In genomic region chr1:44151332-44151731, GRCh38 we compare ENCODE assay signal across 22 cellular contexts. TPM values are rescaled to one million over a fixed set of nuclear protein-coding genes. Genes with fewer than 3 reads are reported as not detected.
DNase-seq lines count a peak whose midpoint lies in the region; ATAC-seq, FAIRE-seq and TF ChIP-seq lines count a peak whose summit lies in the region.
"Had no signal": no experiment of that assay in that cellular context is flagged by ENCODE, and none has a peak within 500 bp of the region (broad histone marks: within the 10 kb centered on the region; RNA-seq: fewer than 3 reads in every experiment).

No MANE protein-coding gene starts in this region.

- peaks cover 14% of the 10 kb centered on the region for H3K27me3 Mint-ChIP-seq in activated CD4-positive, alpha-beta T cell treated with anti-CD3 and anti-CD28 coated beads, Interleukin-2, amount 10 ng/mL, durations not matched to agents 7 days and 5 days
- peaks cover 3% of the 10 kb centered on the region for H3K27me3 Mint-ChIP-seq in activated naive CD8-positive, alpha-beta T cell
- peaks cover 19% of the 10 kb centered on the region for H3K27me3 Mint-ChIP-seq in activated naive CD8-positive, alpha-beta T cell treated with anti-CD3 and anti-CD28 coated beads for 36 hours
- H3K27me3 Mint-ChIP-seq in astrocyte (ENCODE audit: low read depth, unreplicated experiment) = no peaks in the 10 kb centered on the region

- POLR2A ChIA-PET in activated CD4-positive, alpha-beta T cell treated with anti-CD3 and anti-CD28 coated beads, Interleukin-2, amount 10 ng/mL, durations not matched to agents 7 days and 5 days (lab: Charles Lee) = no interaction called here

- DNase-seq in activated CD4-positive, alpha-beta T cell treated with anti-CD3 and anti-CD28 coated beads for 48 hours = peak; percentile 12
- DNase-seq in activated CD4-positive, alpha-beta T cell treated with anti-CD3 and anti-CD28 coated beads, Interleukin-2, amount 10 ng/mL, durations not matched to agents 7 days and 5 days = no peak
- DNase-seq in activated naive CD8-positive, alpha-beta T cell treated with anti-CD3 and anti-CD28 coated beads for 36 hours = no peak
- DNase-seq in GM19239 (ENCODE audit: insufficient read length, low spot score) (no peak), astrocyte (ENCODE audit: low read depth) (peak; percentile 1), Peyer's patch (no peak)
- DNase-seq: DMS79 treated with DMSO at 0.1 percent for 48 hours; KBM-7; NCI-H1105 treated with DMSO at 0.1 percent for 48 hours; NCI-H1694; NCI-H510A; NCI-H748 treated with DMSO at 0.1 percent for 48 hours; NK-92 treated with Interleukin-12 subunit alpha and Interleukin-12 subunit beta, amount 100 ng/mL, for 24 hours; OCI-M1; SHP77 treated with DMSO at 0.1 percent for 48 hours had no signal

- H3K4me3 Mint-ChIP-seq in activated CD4-positive, alpha-beta T cell treated with anti-CD3 and anti-CD28 coated beads, Interleukin-2, amount 10 ng/mL, durations not matched to agents 7 days and 5 days = no peak overlapping the region
- no peak overlapping the region for H3K4me3 Mint-ChIP-seq in activated naive CD8-positive, alpha-beta T cell
- H3K4me3 Mint-ChIP-seq in activated naive CD8-positive, alpha-beta T cell treated with anti-CD3 and anti-CD28 coated beads for 36 hours = no peak overlapping the region
- H3K4me3 Mint-ChIP-seq in astrocyte (ENCODE audit: unreplicated experiment) = no peak overlapping the region
- H3K4me3 Mint-ChIP-seq: B cell had no signal

- H4K20me1 ChIP-seq in astrocyte (ENCODE audit: insufficient read depth, low read length) = no peaks in the 10 kb centered on the region

- no peaks in the 10 kb centered on the region for H3K9me3 Mint-ChIP-seq in activated CD4-positive, alpha-beta T cell treated with anti-CD3 and anti-CD28 coated beads, Interleukin-2, amount 10 ng/mL, durations not matched to agents 7 days and 5 days
- no peaks in the 10 kb centered on the region for H3K9me3 Mint-ChIP-seq in activated naive CD8-positive, alpha-beta T cell (ENCODE audit: low read depth)
- peaks cover 3% of the 10 kb centered on the region for H3K9me3 Mint-ChIP-seq in activated naive CD8-positive, alpha-beta T cell treated with anti-CD3 and anti-CD28 coated beads for 36 hours
- peaks cover 4% of the 10 kb centered on the region for H3K9me3 Mint-ChIP-seq in astrocyte (ENCODE audit: unreplicated experiment)

- H3K4me3 ChIP-seq in astrocyte (ENCODE audit: insufficient read depth, low read depth, low read length) = no peak overlapping the region
- no peak overlapping the region for H3K4me3 ChIP-seq in Peyer's patch

- no peak overlapping the region for H3K9ac ChIP-seq in astrocyte (ENCODE audit: low read length)

- no peak overlapping the region for H2AFZ ChIP-seq in astrocyte (ENCODE audit: low read depth, low read length)

- no peak overlapping the region for H3K27ac ChIP-seq in astrocyte (ENCODE audit: low read depth, low read length)
- no peak overlapping the region for H3K27ac ChIP-seq in Peyer's patch

- H3K36me3 ChIP-seq in astrocyte (ENCODE audit: insufficient read depth, low read length) (no peaks in the 10 kb centered on the region), Peyer's patch (no peaks in the 10 kb centered on the region)

- no peak for TF ChIP-seq POLR2A in Peyer's patch (IDR thresholded peaks at IDR 0.05)

- CTCF ChIA-PET in activated CD4-positive, alpha-beta T cell treated with anti-CD3 and anti-CD28 coated beads, Interleukin-2, amount 10 ng/mL, durations not matched to agents 7 days and 5 days (lab: Charles Lee) = interaction anchor here (0.6 kb wide), 1 partner anchor 332 kb away, joined by 5 read pairs; no protein-coding TSS in a partner anchor

- H3K27me3 ChIP-seq in astrocyte (ENCODE audit: insufficient read depth, low read length) (peaks cover 18% of the 10 kb centered on the region), Peyer's patch (no peaks in the 10 kb centered on the region)

- H3K36me3 Mint-ChIP-seq in activated CD4-positive, alpha-beta T cell treated with anti-CD3 and anti-CD28 coated beads, Interleukin-2, amount 10 ng/mL, durations not matched to agents 7 days and 5 days (ENCODE audit: low read depth) = no peaks in the 10 kb centered on the region
- peaks cover 2% of the 10 kb centered on the region for H3K36me3 Mint-ChIP-seq in activated naive CD8-positive, alpha-beta T cell
- no peaks in the 10 kb centered on the region for H3K36me3 Mint-ChIP-seq in activated naive CD8-positive, alpha-beta T cell treated with anti-CD3 and anti-CD28 coated beads for 36 hours
- H3K36me3 Mint-ChIP-seq in astrocyte (ENCODE audit: low read depth, unreplicated experiment) = no peaks in the 10 kb centered on the region

- TF ChIP-seq CTCF in astrocyte (IDR thresholded peaks at IDR 0.05; ENCODE audit: insufficient read depth, low read depth, low read length) (no peak), Peyer's patch (IDR thresholded peaks at IDR 0.05) (no peak)

- no peaks in the 10 kb centered on the region for H3K9me3 ChIP-seq in astrocyte (ENCODE audit: insufficient read depth, low read depth, low read length)
- no peaks in the 10 kb centered on the region for H3K9me3 ChIP-seq in Peyer's patch

- peaks cover 3% of the 10 kb centered on the region for H3K4me1 ChIP-seq in astrocyte (ENCODE audit: insufficient read depth, low read length)
- H3K4me1 ChIP-seq in Peyer's patch = no peaks in the 10 kb centered on the region

- H3K79me2 ChIP-seq in astrocyte (ENCODE audit: insufficient read depth, low read length) = no peaks in the 10 kb centered on the region

- no peaks in the 10 kb centered on the region for H3K4me1 Mint-ChIP-seq in activated CD4-positive, alpha-beta T cell treated with anti-CD3 and anti-CD28 coated beads, Interleukin-2, amount 10 ng/mL, durations not matched to agents 7 days and 5 days
- no peaks in the 10 kb centered on the region for H3K4me1 Mint-ChIP-seq in activated naive CD8-positive, alpha-beta T cell (ENCODE audit: low read depth)
- H3K4me1 Mint-ChIP-seq in activated naive CD8-positive, alpha-beta T cell treated with anti-CD3 and anti-CD28 coated beads for 36 hours = no peaks in the 10 kb centered on the region
- no peaks in the 10 kb centered on the region for H3K4me1 Mint-ChIP-seq in astrocyte (ENCODE audit: low read depth, unreplicated experiment)
- H3K4me1 Mint-ChIP-seq: B cell had no signal

- H3K27ac Mint-ChIP-seq in activated CD4-positive, alpha-beta T cell treated with anti-CD3 and anti-CD28 coated beads, Interleukin-2, amount 10 ng/mL, durations not matched to agents 7 days and 5 days = no peak overlapping the region
- peak overlapping the region; percentile 5 for H3K27ac Mint-ChIP-seq in activated naive CD8-positive, alpha-beta T cell
- no peak overlapping the region for H3K27ac Mint-ChIP-seq in activated naive CD8-positive, alpha-beta T cell treated with anti-CD3 and anti-CD28 coated beads for 36 hours
- no peak overlapping the region for H3K27ac Mint-ChIP-seq in astrocyte (ENCODE audit: unreplicated experiment)
- H3K27ac Mint-ChIP-seq: B cell had no signal

- FAIRE-seq in GM19239 (lab: Jason Lieb, UNC) (peak; percentile 56), astrocyte (lab: Jason Lieb, UNC) (no peak)
- FAIRE-seq: GM18507 had no signal

- no peak for ATAC-seq in HG03095 (IDR thresholded peaks at IDR 0.05; ENCODE audit: unreplicated experiment)

- no peak overlapping the region for H3K4me2 ChIP-seq in astrocyte (ENCODE audit: low read length)

RNA-seq across cellular contexts. Expression of gene KLF18, which starts 9.9 kb away (rescaled TPM):
- not detected for total RNA-seq in activated CD4-positive, alpha-beta T cell treated with anti-CD3 and anti-CD28 coated beads, Interleukin-2, amount 10 ng/mL, durations not matched to agents 7 days and 5 days
- total RNA-seq in activated naive CD8-positive, alpha-beta T cell treated with anti-CD3 and anti-CD28 coated beads for 36 hours = not detected
- total RNA-seq in astrocyte (not detected in 2 replicates), Peyer's patch (not detected)
- total RNA-seq: A172, B cell, H4, RPMI7951 had no signal

RNA-seq across cellular contexts. Expression of gene KLF17, which starts 32.7 kb away (rescaled TPM):
- not detected for total RNA-seq in activated CD4-positive, alpha-beta T cell treated with anti-CD3 and anti-CD28 coated beads, Interleukin-2, amount 10 ng/mL, durations not matched to agents 7 days and 5 days
- total RNA-seq in activated naive CD8-positive, alpha-beta T cell treated with anti-CD3 and anti-CD28 coated beads for 36 hours = not detected
- total RNA-seq in astrocyte (0.09 TPM in 1 of 2 replicates, not detected in the other), Peyer's patch (not detected)
- total RNA-seq: A172, B cell, H4 had no signal

Comparison
In these comparisons a context has a peak if more than half of its experiments do, and no peak if none do; other contexts are left out.
1. DNase-seq: peak in activated CD4-positive, alpha-beta T cell treated with anti-CD3 and anti-CD28 coated beads for 48 hours (single experiment) and astrocyte (single experiment); none in activated CD4-positive, alpha-beta T cell treated with anti-CD3 and anti-CD28 coated beads, Interleukin-2, amount 10 ng/mL, durations not matched to agents 7 days and 5 days (single experiment), activated naive CD8-positive, alpha-beta T cell treated with anti-CD3 and anti-CD28 coated beads for 36 hours (single experiment), GM19239 (single experiment) and Peyer's patch (0 of 3).